ENCODE assay signal across 13 cellular contexts in the genomic region with DNA sequence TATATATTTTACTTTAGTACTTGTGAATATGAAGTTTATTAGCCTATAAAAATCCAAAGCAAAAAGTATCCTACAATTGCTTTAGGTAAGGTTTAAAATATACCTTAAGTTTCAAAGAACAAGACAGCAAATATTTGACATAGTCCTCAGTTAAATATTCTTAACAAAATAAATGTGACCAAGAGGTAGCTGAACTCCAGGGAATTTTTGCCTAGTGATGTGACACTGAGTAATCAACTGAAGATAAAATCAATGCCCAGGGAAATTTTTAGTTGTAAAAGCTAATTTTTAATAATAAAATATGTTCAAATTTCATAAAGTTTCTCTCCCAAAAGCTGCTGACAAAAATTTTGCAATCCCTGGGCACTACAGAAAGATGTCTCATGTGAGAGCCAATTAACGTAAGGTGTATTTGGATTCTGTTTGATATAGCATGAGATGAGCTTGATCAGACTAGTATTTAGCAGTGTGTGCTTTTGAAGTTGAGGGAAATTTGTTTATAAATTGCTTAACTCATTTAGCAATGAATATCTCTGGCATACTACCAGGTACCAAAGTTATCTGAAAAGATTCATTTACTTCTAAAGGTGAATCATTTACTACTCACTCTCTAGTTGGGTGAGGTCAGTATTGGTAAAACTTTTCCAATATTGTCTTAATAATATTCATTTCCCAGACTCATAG.
"Had no signal": no experiment of that assay in that cellular context is flagged by ENCODE, and none has a peak within 500 bp of the region (broad histone marks: within the 10 kb centered on the region; RNA-seq: fewer than 3 reads in every experiment).

No MANE protein-coding gene starts in this region.

- H3K4me2 ChIP-seq: neural progenitor cell had no signal

- DNase-seq: activated CD4-positive, alpha-beta memory T cell treated with anti-CD3 and anti-CD28 coated beads, Interleukin-2, amount 10 ng/mL, durations not matched to agents 7 days and 5 days; activated CD4-positive, alpha-beta T cell treated with anti-CD3 and anti-CD28 coated beads for 4 hours; activated naive CD4-positive, alpha-beta T cell treated with anti-CD3 and anti-CD28 coated beads, Interleukin-2, amount 50 U/mL, for 16 hours; activated T-cell treated with anti-CD3 and anti-CD28 coated beads, Interleukin-2, amount 50 U/mL, for 24 hours; caudate nucleus; colonic mucosa; heart left ventricle; naive B cell; T-helper 2 cell had no signal

- H3K36me3 ChIP-seq: colonic mucosa, heart left ventricle, neural progenitor cell had no signal

- H3K4me3 ChIP-seq: colonic mucosa, heart left ventricle, neural progenitor cell had no signal

- ATAC-seq: heart left ventricle; stimulated activated memory B cell treated with anti-CD40 and anti-IgM and Interleukin-4, amounts not matched to agents 10 μg/mL and 1 μg/mL and 100 μg/mL, for 72 hours; WTC11 had no signal

- H2AFZ ChIP-seq: neural progenitor cell had no signal

- H3K9ac ChIP-seq: neural progenitor cell had no signal

- H3K9me3 ChIP-seq: colonic mucosa had no signal

- FAIRE-seq: frontal cortex had no signal

- H3K27me3 ChIP-seq: colonic mucosa, heart left ventricle, neural progenitor cell had no signal

- H3K27ac ChIP-seq: colonic mucosa, heart left ventricle, neural progenitor cell had no signal

- H3K4me1 ChIP-seq: colonic mucosa, heart left ventricle, neural progenitor cell had no signal
